21 cellular contexts compared by ENCODE assay signal in the genomic region with DNA sequence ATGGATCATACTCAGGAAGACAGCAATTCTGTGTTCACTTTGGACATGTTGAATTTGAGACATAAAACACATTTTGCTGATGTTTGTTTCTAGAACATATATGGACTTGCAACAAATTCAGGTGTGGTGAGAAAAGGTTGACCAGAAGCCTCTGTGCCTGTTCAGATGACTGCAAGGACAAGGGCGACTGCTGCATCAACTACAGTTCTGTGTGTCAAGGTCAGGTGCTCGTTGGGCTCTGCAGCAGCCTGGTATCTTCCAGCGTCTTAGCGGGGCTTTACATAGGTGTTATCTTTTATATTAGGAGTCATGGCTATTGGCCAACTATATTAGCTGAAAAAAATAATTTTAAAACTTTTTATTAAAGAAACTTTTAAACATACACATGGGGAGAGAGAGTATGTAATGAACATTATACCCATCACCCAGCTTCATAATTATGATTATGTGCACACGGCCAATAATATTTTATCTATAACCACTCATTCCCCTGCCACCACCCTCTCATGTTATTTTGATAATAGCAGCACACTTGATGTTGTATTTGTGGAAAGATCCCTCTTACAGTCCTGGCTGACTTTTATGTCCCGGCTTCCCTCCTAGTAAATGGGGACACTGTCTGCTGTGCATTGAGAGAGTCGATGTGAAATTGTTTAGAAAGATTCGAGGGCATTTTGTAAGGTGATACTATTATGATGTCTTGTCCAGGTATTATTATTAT. TPM values are rescaled to one million over a fixed set of nuclear protein-coding genes. Genes with fewer than 3 reads are reported as not detected.
DNase-seq lines count a peak whose midpoint lies in the region; ATAC-seq, FAIRE-seq and TF ChIP-seq lines count a peak whose summit lies in the region.
"Had no signal": no experiment of that assay in that cellular context is flagged by ENCODE, and none has a peak within 500 bp of the region (broad histone marks: within the 10 kb centered on the region; RNA-seq: fewer than 3 reads in every experiment).

No MANE protein-coding gene starts in this region.

- no peak overlapping the region for H3K9ac ChIP-seq in SK-N-SH

- no peak for FAIRE-seq in pancreas (lab: Jason Lieb, UNC)
- FAIRE-seq: GM12891, GM18507, H54 had no signal

- H3K79me2 ChIP-seq in SK-N-SH (ENCODE audit: insufficient read depth), result no peaks in the 10 kb centered on the region

- H3K36me3 ChIP-seq in heart left ventricle, result no peaks in the 10 kb centered on the region
- H3K36me3 ChIP-seq in heart right ventricle, result peaks cover 0 to 6% (median 0%) of the 10 kb centered on the region in 9 donors
- peaks cover 0 to 8% (median 0%) of the 10 kb centered on the region in 3 donors for H3K36me3 ChIP-seq in pancreas
- no peaks in the 10 kb centered on the region for H3K36me3 ChIP-seq in SK-N-SH (replicated peaks in 1 of 2; ENCODE audit: control insufficient read depth in 1 of 2, insufficient read depth in 2 of 2, low read length in 1 of 2)
- H3K36me3 ChIP-seq: HAP-1 had no signal

- no peak overlapping the region for H2AFZ ChIP-seq in SK-N-SH (ENCODE audit: low read depth)

- POLR2A ChIA-PET in SK-N-SH (lab: Yijun Ruan, JAX), result no interaction called here

- DNase-seq in heart left ventricle, result peak in 1 of 5 donors; percentile 36
- no peak for DNase-seq in cardiac septum (ENCODE audit: low spot score)
- no peak for DNase-seq in heart right ventricle
- DNase-seq in right cardiac atrium, result no peak
- DNase-seq in pancreas, result no peak
- DNase-seq in SK-N-SH, result no peak
- DNase-seq: C1 segment of cervical spinal cord; Calu3; CD4-positive, alpha-beta memory T cell; COR-L47; DMS53; DMS79 treated with DMSO at 0.1 percent for 48 hours; GF-D8; GOT3 had no signal

- intact Hi-C loops in heart left ventricle (cut with DNase I), result no loop called here
- intact Hi-C loops in cardiac septum (cut with DNase I), result no loop called here
- intact Hi-C loops in heart right ventricle (cut with DNase I), result no loop called here
- intact Hi-C loops in right cardiac atrium (cut with DNase I), result no loop called here
- intact Hi-C loops in pancreas (cut with DNase I), result no loop called here

- H3K4me1 ChIP-seq in heart left ventricle, result no peaks in the 10 kb centered on the region
- H3K4me1 ChIP-seq in heart right ventricle, result no peaks in the 10 kb centered on the region
- no peaks in the 10 kb centered on the region for H3K4me1 ChIP-seq in right cardiac atrium (ENCODE audit: control insufficient read depth, insufficient read depth, low read length)
- peaks cover 0 to 19% (median 11%) of the 10 kb centered on the region in 3 donors for H3K4me1 ChIP-seq in pancreas
- no peaks in the 10 kb centered on the region for H3K4me1 ChIP-seq in SK-N-SH (ENCODE audit: control insufficient read depth in 1 of 2, insufficient read depth in 2 of 2, low read depth in 1 of 2, low read length in 1 of 2)
- H3K4me1 ChIP-seq: HAP-1 had no signal

- H3K27ac ChIP-seq in heart left ventricle, result no peak overlapping the region
- no peak overlapping the region for H3K27ac ChIP-seq in heart right ventricle
- no peak overlapping the region for H3K27ac ChIP-seq in right cardiac atrium (ENCODE audit: low read length)
- H3K27ac ChIP-seq in pancreas, result no peak overlapping the region
- no peak overlapping the region for H3K27ac ChIP-seq in SK-N-SH (ENCODE audit: low read depth in 2 of 2, low read length in 1 of 2)

- CTCF ChIA-PET in SK-N-SH (lab: Yijun Ruan, JAX), result no interaction called here

- ATAC-seq in heart left ventricle, result peak in 3 of 4 donors; percentile 33 to 75 (median 41)
- peak in 5 of 8 donors; percentile 22 to 54 (median 48) for ATAC-seq in heart right ventricle
- ATAC-seq in right cardiac atrium, result peak; percentile 45 to 63
- peak in 3 of 4 donors; percentile 37 to 53 (median 53) for ATAC-seq in pancreas
- no peak for ATAC-seq in GM19452 (IDR thresholded peaks at IDR 0.05; ENCODE audit: unreplicated experiment)
- no peak for ATAC-seq in HG02981 (IDR thresholded peaks at IDR 0.05; ENCODE audit: unreplicated experiment)

- TF ChIP-seq EP300 in SK-N-SH (IDR thresholded peaks at IDR 0.05; ENCODE audit: borderline replicate concordance in 1 of 2, low read depth in 1 of 2, low read length in 1 of 2), result no peak

- H3K27me3 ChIP-seq in heart left ventricle, result no peaks in the 10 kb centered on the region
- H3K27me3 ChIP-seq in heart right ventricle, result no peaks in the 10 kb centered on the region
- H3K27me3 ChIP-seq in right cardiac atrium (ENCODE audit: control insufficient read depth, insufficient read depth), result no peaks in the 10 kb centered on the region
- H3K27me3 ChIP-seq in pancreas, result no peaks in the 10 kb centered on the region
- peaks cover 19% of the 10 kb centered on the region; the same call in 1 of the 2 replicates for H3K27me3 ChIP-seq in SK-N-SH (ENCODE audit: insufficient read depth)

- TF ChIP-seq RAD21 in SK-N-SH (IDR thresholded peaks at IDR 0.05; ENCODE audit: low read length), result no peak

- TF ChIP-seq CTCF in heart left ventricle (IDR thresholded peaks at IDR 0.05) (no peak), heart right ventricle (IDR thresholded peaks at IDR 0.05) (no peak), pancreas (IDR thresholded peaks at IDR 0.05) (no peak), SK-N-SH (IDR thresholded peaks at IDR 0.05) (no peak)

- no peaks in the 10 kb centered on the region for H3F3A ChIP-seq in SK-N-SH (replicated peaks; ENCODE audit: insufficient read depth)

- no peaks in the 10 kb centered on the region for H4K20me1 ChIP-seq in SK-N-SH (ENCODE audit: insufficient read depth)

- H3K4me3 ChIP-seq in heart left ventricle (no peak overlapping the region), heart right ventricle (no peak overlapping the region), right cardiac atrium (ENCODE audit: low read length) (no peak overlapping the region), pancreas (no peak overlapping the region), SK-N-SH (ENCODE audit: low read depth in 2 of 2, low read length in 1 of 2) (no peak overlapping the region)
- H3K4me3 ChIP-seq: HAP-1 had no signal

- no peaks in the 10 kb centered on the region for H3K9me2 ChIP-seq in SK-N-SH

- TF ChIP-seq POLR2A in heart left ventricle (IDR thresholded peaks at IDR 0.05), result no peak

- H3K9me3 ChIP-seq in heart left ventricle (no peaks in the 10 kb centered on the region), heart right ventricle (no peaks in the 10 kb centered on the region), right cardiac atrium (ENCODE audit: control insufficient read depth, low read length) (no peaks in the 10 kb centered on the region), pancreas (no peaks in the 10 kb centered on the region), SK-N-SH (no peaks in the 10 kb centered on the region)
- H3K9me3 ChIP-seq: HAP-1 had no signal

- WGBS in heart left ventricle, 4 donors, result 45 to 58% (median 49%) methylated on average over 8 of the region's 8 CpGs
- WGBS in heart right ventricle, 2 donors, result 48 to 55% methylated on average over 8 of the region's 8 CpGs
- 64% methylated on average over 8 of the region's 8 CpGs for WGBS in right cardiac atrium
- 51 to 57% methylated on average over 8 of the region's 8 CpGs for WGBS in pancreas, 2 donors
- 8% methylated on average over 8 of the region's 8 CpGs for WGBS in SK-N-SH (ENCODE audit: low lambda C conversion rate)

- no peak overlapping the region for H3K4me2 ChIP-seq in SK-N-SH

TF ChIP-seq in SK-N-SH, 30 proteins besides CTCF, POLR2A, EP300 and RAD21:
- no peak for TF ChIP-seq JUND (IDR thresholded peaks at IDR 0.05)
- TF ChIP-seq, protein P1, sequence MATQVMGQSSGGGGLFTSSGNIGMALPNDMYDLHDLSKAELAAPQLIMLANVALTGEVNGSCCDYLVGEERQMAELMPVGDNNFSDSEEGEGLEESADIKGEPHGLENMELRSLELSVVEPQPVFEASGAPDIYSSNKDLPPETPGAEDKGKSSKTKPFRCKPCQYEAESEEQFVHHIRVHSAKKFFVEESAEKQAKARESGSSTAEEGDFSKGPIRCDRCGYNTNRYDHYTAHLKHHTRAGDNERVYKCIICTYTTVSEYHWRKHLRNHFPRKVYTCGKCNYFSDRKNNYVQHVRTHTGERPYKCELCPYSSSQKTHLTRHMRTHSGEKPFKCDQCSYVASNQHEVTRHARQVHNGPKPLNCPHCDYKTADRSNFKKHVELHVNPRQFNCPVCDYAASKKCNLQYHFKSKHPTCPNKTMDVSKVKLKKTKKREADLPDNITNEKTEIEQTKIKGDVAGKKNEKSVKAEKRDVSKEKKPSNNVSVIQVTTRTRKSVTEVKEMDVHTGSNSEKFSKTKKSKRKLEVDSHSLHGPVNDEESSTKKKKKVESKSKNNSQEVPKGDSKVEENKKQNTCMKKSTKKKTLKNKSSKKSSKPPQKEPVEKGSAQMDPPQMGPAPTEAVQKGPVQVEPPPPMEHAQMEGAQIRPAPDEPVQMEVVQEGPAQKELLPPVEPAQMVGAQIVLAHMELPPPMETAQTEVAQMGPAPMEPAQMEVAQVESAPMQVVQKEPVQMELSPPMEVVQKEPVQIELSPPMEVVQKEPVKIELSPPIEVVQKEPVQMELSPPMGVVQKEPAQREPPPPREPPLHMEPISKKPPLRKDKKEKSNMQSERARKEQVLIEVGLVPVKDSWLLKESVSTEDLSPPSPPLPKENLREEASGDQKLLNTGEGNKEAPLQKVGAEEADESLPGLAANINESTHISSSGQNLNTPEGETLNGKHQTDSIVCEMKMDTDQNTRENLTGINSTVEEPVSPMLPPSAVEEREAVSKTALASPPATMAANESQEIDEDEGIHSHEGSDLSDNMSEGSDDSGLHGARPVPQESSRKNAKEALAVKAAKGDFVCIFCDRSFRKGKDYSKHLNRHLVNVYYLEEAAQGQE (IDR thresholded peaks at IDR 0.05; ENCODE audit: low read depth, low read length), result no peak

RNA-seq across cellular contexts. Expression of a gene that starts 43.4 kb away (rescaled TPM):
- total RNA-seq in heart left ventricle, result 1 to 10 TPM; 1.2 to 4.2 (median 1.6) TPM
- polyA plus RNA-seq in heart left ventricle, result 1 to 10 TPM in 1 of 2 donors, under 1 TPM in 1; 0.60 to 1.3 TPM
- 3.3 TPM for total RNA-seq in cardiac septum
- 1 to 10 TPM; 1.1 to 3.2 (median 2.1) TPM for total RNA-seq in heart right ventricle
- polyA plus RNA-seq in heart right ventricle, result 1 to 10 TPM in 1 of 2 donors, under 1 TPM in 1; 0.45 to 2.3 TPM
- 1 to 10 TPM; 2.6 to 4.5 (median 3.1) TPM for total RNA-seq in right cardiac atrium
- polyA plus RNA-seq in right cardiac atrium, result 1.2 TPM
- total RNA-seq in pancreas, result 10 to 100 TPM; 16.5 to 46.6 (median 23.0) TPM
- 1 to 10 TPM; 4.8 to 5.6 TPM for polyA plus RNA-seq in pancreas
- polyA plus RNA-seq in SK-N-SH (2012; rRNA removed), result not detected in 2 replicates
- polyA plus RNA-seq in SK-N-SH (2012; cell fraction: cytosol; rRNA removed), result 0.01 TPM in 1 of 2 replicates, not detected in the other
- polyA plus RNA-seq in SK-N-SH (2012; cell fraction: nucleus; rRNA removed), result not detected in 2 replicates
- total RNA-seq: G401 had no signal

Comparison
In these comparisons a context has a peak if more than half of its experiments do, and no peak if none do; other contexts are left out.
1. ATAC-seq: peak in heart left ventricle (3 of 4), heart right ventricle (5 of 8), right cardiac atrium (2 of 2) and pancreas (3 of 4); none in GM19452 (single experiment) and HG02981 (single experiment).